In the genomic region with DNA sequence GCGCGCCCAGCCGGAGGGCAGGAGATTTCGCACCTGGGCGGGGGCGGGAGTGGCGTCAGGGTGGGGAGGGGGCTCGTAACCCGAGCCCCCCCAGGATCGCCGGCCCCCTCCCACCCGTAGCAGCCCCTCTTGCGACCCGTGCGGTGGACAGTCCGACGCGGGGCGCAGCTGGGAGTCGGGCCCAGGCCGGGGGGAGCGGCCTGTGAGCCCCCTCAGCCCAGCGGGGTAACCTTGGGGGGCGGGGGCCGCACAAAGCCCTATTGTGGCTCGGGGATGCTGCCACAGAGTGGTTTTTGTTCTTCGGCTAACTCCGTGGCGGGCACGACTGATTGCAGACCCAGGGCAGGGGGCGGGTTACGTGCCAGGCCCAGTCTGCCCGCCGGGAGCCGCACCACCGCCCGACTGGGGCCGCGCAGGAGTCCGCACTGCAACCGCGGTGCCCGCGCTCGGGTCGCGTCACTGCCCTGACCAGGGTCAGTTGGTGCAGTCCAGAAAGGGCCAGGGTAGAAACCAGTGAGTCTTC, we compare ENCODE assay signal across 8 cellular contexts. TPM values are rescaled to one million over a fixed set of nuclear protein-coding genes. Genes with fewer than 3 reads are reported as not detected.
DNase-seq lines count a peak whose midpoint lies in the region; ATAC-seq and TF ChIP-seq lines count a peak whose summit lies in the region.

No MANE protein-coding gene starts in this region.

- H3K27me3 ChIP-seq in mesendoderm (ENCODE audit: insufficient read depth, low read length, poor library complexity): no peaks in the 10 kb centered on the region
- peaks cover 0 to 21% (median 0%) of the 10 kb centered on the region in 3 donors for H3K27me3 ChIP-seq in stomach

- H3K79me2 ChIP-seq in mesendoderm (ENCODE audit: control insufficient read depth, insufficient read depth, low read length): no peaks in the 10 kb centered on the region

- H2BK120ac ChIP-seq in mesendoderm (ENCODE audit: low read depth, low read length): peak overlapping the region; percentile 96

- peak overlapping the region; percentile 77 for H3K4me2 ChIP-seq in mesendoderm (ENCODE audit: low read length)

- H3K4me3 Mint-ChIP-seq in T-helper 2 cell treated with Interferon-gamma antibody and Interleukin-4, amounts not matched to agents 5 μg/mL and 100 μg/mL, for 36 hours: peak overlapping the region; percentile 63

- H3K9me3 Mint-ChIP-seq in T-helper 2 cell treated with Interferon-gamma antibody and Interleukin-4, amounts not matched to agents 5 μg/mL and 100 μg/mL, for 36 hours: no peaks in the 10 kb centered on the region

- H4K5ac ChIP-seq in mesendoderm (ENCODE audit: low read length): no peak overlapping the region

- WGBS in mesendoderm (ENCODE audit: extremely low coverage, insufficient coverage, low lambda C conversion rate): no CpG with 5 or more reads among the region's 47 CpGs
- WGBS in stomach, 5 donors: 0 to 5% (median 1%) methylated on average over 7 to 47 of the region's 47 CpGs

- DNase-seq in GM13977 (ENCODE audit: low spot score) (peak; percentile 59), ecto neural progenitor cell (ENCODE audit: low spot score) (peak; percentile 80), mesendoderm (peak; percentile 32), stomach (peak; percentile 32), 8988T (no peak), amniotic stem cell (lab: John Stamatoyannopoulos, UW) (no peak)
- peak; percentile 15 for DNase-seq in T-helper 2 cell treated with Interferon-gamma antibody and Interleukin-4, amounts not matched to agents 5 μg/mL and 100 μg/mL, for 36 hours (ENCODE audit: low spot score)

- H2BK15ac ChIP-seq in mesendoderm (replicated peaks; ENCODE audit: low read depth): no peak overlapping the region

- no peak for TF ChIP-seq EP300 in stomach (IDR thresholded peaks at IDR 0.05)

- H3K36me3 Mint-ChIP-seq in T-helper 2 cell treated with Interferon-gamma antibody and Interleukin-4, amounts not matched to agents 5 μg/mL and 100 μg/mL, for 36 hours (ENCODE audit: low read depth): peaks cover 3% of the 10 kb centered on the region

- H3K27ac Mint-ChIP-seq in T-helper 2 cell treated with Interferon-gamma antibody and Interleukin-4, amounts not matched to agents 5 μg/mL and 100 μg/mL, for 36 hours: peak overlapping the region; percentile 65

- peak overlapping the region; percentile 43 for H4K8ac ChIP-seq in mesendoderm (ENCODE audit: low read depth, low read length)

- H2AK5ac ChIP-seq in mesendoderm (ENCODE audit: low read length): no peak overlapping the region

- no peak for TF ChIP-seq CTCF in GM13977 (IDR thresholded peaks at IDR 0.05; ENCODE audit: extremely low read depth, insufficient read depth, missing control alignments)
- TF ChIP-seq CTCF in stomach (IDR thresholded peaks at IDR 0.05): no peak

- no peak for ATAC-seq in GM21515 (IDR thresholded peaks at IDR 0.05; ENCODE audit: unreplicated experiment)

- no peaks in the 10 kb centered on the region for H3K79me1 ChIP-seq in mesendoderm (ENCODE audit: low read length)

- H3K4me3 ChIP-seq in mesendoderm (ENCODE audit: low read length) (no peak overlapping the region), stomach (peak overlapping the region; percentile 52 to 70 (median 62))

- no peak overlapping the region for H2BK5ac ChIP-seq in mesendoderm (ENCODE audit: low read length)

- no peaks in the 10 kb centered on the region for H3K9me3 ChIP-seq in stomach

- in situ Hi-C loops in GM13977 (cut with MboI; ENCODE audit: low pct_unique_long_range_greater_than_20kb, low sequenced_read_pairs, unreplicated experiment): no loop called here

- TF ChIP-seq POLR2A in stomach (IDR thresholded peaks at IDR 0.05): no peak

- intact Hi-C loops in stomach (cut with DNase I; ENCODE audit: low total_unique reads): no loop called here

- H3K27ac ChIP-seq in mesendoderm (ENCODE audit: low read depth, low read length) (no peak overlapping the region), stomach (peak overlapping the region; percentile 81 to 94 (median 91))

- H3K4me1 ChIP-seq in mesendoderm (ENCODE audit: control insufficient read depth, low read depth, low read length) (peaks cover 3% of the 10 kb centered on the region), stomach (peaks cover 19 to 45% (median 43%) of the 10 kb centered on the region in 4 donors)

- H3K23ac ChIP-seq in mesendoderm (ENCODE audit: low read length): no peak overlapping the region

- peak overlapping the region; percentile 86 for H3K56ac ChIP-seq in mesendoderm (ENCODE audit: low read length)

- H3K36me3 ChIP-seq in mesendoderm (ENCODE audit: control insufficient read depth, insufficient read depth, low read length) (no peaks in the 10 kb centered on the region), stomach (no peaks in the 10 kb centered on the region)

- peaks cover 5% of the 10 kb centered on the region for H3K27me3 Mint-ChIP-seq in T-helper 2 cell treated with Interferon-gamma antibody and Interleukin-4, amounts not matched to agents 5 μg/mL and 100 μg/mL, for 36 hours (ENCODE audit: low read depth)

- peak overlapping the region; percentile 99 for H3K18ac ChIP-seq in mesendoderm (ENCODE audit: low read length)

- H3K9ac ChIP-seq in mesendoderm (ENCODE audit: low read length): peak overlapping the region; percentile 89

- peak overlapping the region; percentile 98 for H3K4ac ChIP-seq in mesendoderm (ENCODE audit: low read depth, low read length)

- peaks cover 25% of the 10 kb centered on the region for H3K4me1 Mint-ChIP-seq in T-helper 2 cell treated with Interferon-gamma antibody and Interleukin-4, amounts not matched to agents 5 μg/mL and 100 μg/mL, for 36 hours (ENCODE audit: low read depth)

RNA-seq across cellular contexts. Expression of a gene that starts 4.2 kb away (rescaled TPM):
- polyA plus RNA-seq in mesendoderm (2013, experiment 1 of 2): 45.2 TPM
- 44.8 TPM for polyA plus RNA-seq in mesendoderm (2013, experiment 2 of 2)
- total RNA-seq in stomach: 10 to 100 TPM; 22.6 to 59.4 (median 43.3) TPM
- polyA plus RNA-seq in stomach: 10 to 100 TPM; 19.7 to 49.7 (median 19.7) TPM

RNA-seq across cellular contexts. Expression of a gene that starts 10.6 kb away (rescaled TPM):
- polyA plus RNA-seq in mesendoderm (2013, experiment 1 of 2): 0.10 TPM
- 0.04 TPM for polyA plus RNA-seq in mesendoderm (2013, experiment 2 of 2)
- not detected for total RNA-seq in stomach
- not detected for polyA plus RNA-seq in stomach

RNA-seq across cellular contexts. Expression of a gene that starts 26.1 kb away (rescaled TPM):
- 90.2 TPM for polyA plus RNA-seq in mesendoderm (2013, experiment 1 of 2)
- 93.0 TPM for polyA plus RNA-seq in mesendoderm (2013, experiment 2 of 2)
- 10 to 100 TPM; 16.0 to 33.9 (median 29.0) TPM for total RNA-seq in stomach
- 100 to 1,000 TPM in 1 of 3 donors, 10 to 100 TPM in 2; 89.5 to 120 (median 98.5) TPM for polyA plus RNA-seq in stomach

RNA-seq across cellular contexts. Expression of a gene that starts 30.3 kb away (rescaled TPM):
- polyA plus RNA-seq in mesendoderm (2013, experiment 1 of 2): 277 TPM
- polyA plus RNA-seq in mesendoderm (2013, experiment 2 of 2): 277 TPM
- total RNA-seq in stomach: 100 to 1,000 TPM; 207 to 623 (median 288) TPM
- 1,000 to 10,000 TPM; 1,294 to 1,886 (median 1,325) TPM for polyA plus RNA-seq in stomach

RNA-seq across cellular contexts. Expression of a gene that starts 54.4 kb away (rescaled TPM):
- 34.1 TPM for polyA plus RNA-seq in mesendoderm (2013, experiment 1 of 2)
- polyA plus RNA-seq in mesendoderm (2013, experiment 2 of 2): 34.4 TPM
- total RNA-seq in stomach: 100 to 1,000 TPM in 1 of 5 donors, 10 to 100 TPM in 4; 13.3 to 142 (median 36.8) TPM
- polyA plus RNA-seq in stomach: 10 to 100 TPM; 10.2 to 16.2 (median 12.2) TPM

Comparison
In these comparisons a context has a peak if more than half of its experiments do, and no peak if none do; other contexts are left out.
1. DNase-seq: peak in GM13977 (single experiment), T-helper 2 cell treated with Interferon-gamma antibody and Interleukin-4, amounts not matched to agents 5 μg/mL and 100 μg/mL, for 36 hours (single experiment), ecto neural progenitor cell (single experiment), mesendoderm (single experiment) and stomach (single experiment); none in 8988T (single experiment) and amniotic stem cell (single experiment).